In genomic region chr2:7777668-7778067, GRCh38 we compare ENCODE assay signal across 33 cellular contexts.
"Had no signal": no experiment of that assay in that cellular context is flagged by ENCODE, and none has a peak within 500 bp of the region (broad histone marks: within the 10 kb centered on the region; RNA-seq: fewer than 3 reads in every experiment).

No MANE protein-coding gene starts in this region.

- H3K27me3 ChIP-seq: adrenal gland, breast epithelium, cardiac muscle cell, colonic mucosa, dorsolateral prefrontal cortex, foreskin keratinocyte, gastrocnemius medialis, heart left ventricle had no signal

- H3K27ac Mint-ChIP-seq: activated CD4-positive, alpha-beta memory T cell treated with anti-CD3 and anti-CD28 coated beads for 36 hours; activated CD4-positive, alpha-beta T cell treated with anti-CD3 and anti-CD28 coated beads for 36 hours; activated CD4-positive, alpha-beta T cell treated with anti-CD3 and anti-CD28 coated beads, Interleukin-2, amount 10 ng/mL, durations not matched to agents 24 days and 14 days; activated CD8-positive, alpha-beta memory T cell treated with anti-CD3 and anti-CD28 coated beads, Interleukin-2, amount 10 ng/mL, durations not matched to agents 7 days and 5 days; activated CD8-positive, alpha-beta T cell treated with anti-CD3 and anti-CD28 coated beads, Interleukin-2, amount 10 ng/mL, durations not matched to agents 7 days and 5 days; activated naive CD4-positive, alpha-beta T cell treated with anti-CD3 and anti-CD28 coated beads for 36 hours; activated naive CD4-positive, alpha-beta T cell treated with anti-CD3 and anti-CD28 coated beads, Interleukin-2, amount 50 U/mL, for 24 hours; activated naive CD8-positive, alpha-beta T cell treated with anti-CD3 and anti-CD28 coated beads for 36 hours; activated naive CD8-positive, alpha-beta T cell treated with anti-CD3 and anti-CD28 coated beads, Interleukin-2, amount 50 U/mL, for 24 hours; activated T-cell treated with anti-CD3 and anti-CD28 coated beads, Interleukin-2, amount 50 U/mL, for 24 hours; brain; endodermal cell had no signal

- H3K27me3 Mint-ChIP-seq: activated CD4-positive, alpha-beta T cell treated with anti-CD3 and anti-CD28 coated beads for 36 hours; activated CD4-positive, alpha-beta T cell treated with anti-CD3 and anti-CD28 coated beads, Interleukin-2, amount 10 ng/mL, durations not matched to agents 24 days and 14 days; activated CD8-positive, alpha-beta memory T cell treated with anti-CD3 and anti-CD28 coated beads, Interleukin-2, amount 10 ng/mL, durations not matched to agents 7 days and 5 days; activated naive CD4-positive, alpha-beta T cell treated with anti-CD3 and anti-CD28 coated beads, Interleukin-2, amount 50 U/mL, for 24 hours; activated naive CD8-positive, alpha-beta T cell treated with anti-CD3 and anti-CD28 coated beads for 36 hours; activated naive CD8-positive, alpha-beta T cell treated with anti-CD3 and anti-CD28 coated beads, Interleukin-2, amount 50 U/mL, for 24 hours; activated T-cell treated with anti-CD3 and anti-CD28 coated beads, Interleukin-2, amount 50 U/mL, for 24 hours; brain had no signal

- H3K27ac ChIP-seq: adrenal gland, breast epithelium, cardiac muscle cell, colonic mucosa, dorsolateral prefrontal cortex, foreskin keratinocyte, gastrocnemius medialis, heart left ventricle had no signal

- H3K36me3 ChIP-seq: adrenal gland, breast epithelium, cardiac muscle cell, colonic mucosa, gastrocnemius medialis, heart left ventricle had no signal

- H3K9me3 Mint-ChIP-seq: activated CD4-positive, alpha-beta memory T cell treated with anti-CD3 and anti-CD28 coated beads for 36 hours; activated naive CD4-positive, alpha-beta T cell treated with anti-CD3 and anti-CD28 coated beads for 36 hours; activated naive CD4-positive, alpha-beta T cell treated with anti-CD3 and anti-CD28 coated beads, Interleukin-2, amount 50 U/mL, for 24 hours; activated naive CD8-positive, alpha-beta T cell treated with anti-CD3 and anti-CD28 coated beads for 36 hours; endodermal cell had no signal

- H3K9me3 ChIP-seq: adrenal gland, breast epithelium, colonic mucosa, gastrocnemius medialis, heart left ventricle had no signal

- DNase-seq: activated CD4-positive, alpha-beta memory T cell treated with anti-CD3 and anti-CD28 coated beads for 36 hours; activated CD4-positive, alpha-beta T cell treated with anti-CD3 and anti-CD28 coated beads for 36 hours; activated CD4-positive, alpha-beta T cell treated with anti-CD3 and anti-CD28 coated beads, Interleukin-2, amount 10 ng/mL, durations not matched to agents 24 days and 14 days; activated CD4-positive, CD25-positive, alpha-beta regulatory T cell; activated CD4-positive, CD25-positive, alpha-beta regulatory T cell treated with anti-CD3 and anti-CD28 coated beads, Interleukin-2, amount 50 U/mL, for 72 hours; activated CD8-positive, alpha-beta memory T cell treated with anti-CD3 and anti-CD28 coated beads, Interleukin-2, amount 10 ng/mL, durations not matched to agents 7 days and 5 days; activated CD8-positive, alpha-beta memory T cell treated with anti-CD3 and anti-CD28 coated beads, Interleukin-2, amount 50 U/mL, for 4 hours; activated CD8-positive, alpha-beta T cell treated with anti-CD3 and anti-CD28 coated beads, Interleukin-2, amount 10 ng/mL, durations not matched to agents 7 days and 5 days; activated effector memory CD4-positive, alpha-beta T cell treated with anti-CD3 and anti-CD28 coated beads, Interleukin-2, amount 50 U/mL, for 16 hours; activated naive CD4-positive, alpha-beta T cell treated with anti-CD3 and anti-CD28 coated beads for 36 hours; activated naive CD8-positive, alpha-beta T cell treated with anti-CD3 and anti-CD28 coated beads for 36 hours; activated naive CD8-positive, alpha-beta T cell treated with anti-CD3 and anti-CD28 coated beads, Interleukin-2, amount 50 U/mL, for 24 hours; activated T-cell treated with anti-CD3 and anti-CD28 coated beads, Interleukin-2, amount 50 U/mL, for 24 hours; activated T-cell treated with anti-CD3 and anti-CD28 coated beads, Interleukin-2, amount 50 U/mL, for 72 hours; adrenal gland; amygdala; aorta; central memory CD4-positive, alpha-beta T cell; cerebellar nuclear complex; colonic mucosa; dorsolateral prefrontal cortex; effector memory CD4-positive, alpha-beta T cell; endodermal cell; foreskin keratinocyte; gastrocnemius medialis; glutamatergic neuron; heart left ventricle; T1000 had no signal

- H3K4me1 ChIP-seq: adrenal gland, colonic mucosa, gastrocnemius medialis had no signal

- H3K4me3 Mint-ChIP-seq: activated CD4-positive, alpha-beta memory T cell treated with anti-CD3 and anti-CD28 coated beads for 36 hours; activated CD4-positive, alpha-beta T cell treated with anti-CD3 and anti-CD28 coated beads for 36 hours; activated CD4-positive, alpha-beta T cell treated with anti-CD3 and anti-CD28 coated beads, Interleukin-2, amount 10 ng/mL, durations not matched to agents 24 days and 14 days; activated CD8-positive, alpha-beta memory T cell treated with anti-CD3 and anti-CD28 coated beads, Interleukin-2, amount 10 ng/mL, durations not matched to agents 7 days and 5 days; activated CD8-positive, alpha-beta T cell treated with anti-CD3 and anti-CD28 coated beads, Interleukin-2, amount 10 ng/mL, durations not matched to agents 7 days and 5 days; activated naive CD4-positive, alpha-beta T cell treated with anti-CD3 and anti-CD28 coated beads for 36 hours; activated naive CD4-positive, alpha-beta T cell treated with anti-CD3 and anti-CD28 coated beads, Interleukin-2, amount 50 U/mL, for 24 hours; activated naive CD8-positive, alpha-beta T cell treated with anti-CD3 and anti-CD28 coated beads for 36 hours; activated naive CD8-positive, alpha-beta T cell treated with anti-CD3 and anti-CD28 coated beads, Interleukin-2, amount 50 U/mL, for 24 hours; activated T-cell treated with anti-CD3 and anti-CD28 coated beads, Interleukin-2, amount 50 U/mL, for 24 hours; brain; endodermal cell had no signal

- H3K36me3 Mint-ChIP-seq: activated CD4-positive, alpha-beta memory T cell treated with anti-CD3 and anti-CD28 coated beads for 36 hours; activated naive CD4-positive, alpha-beta T cell treated with anti-CD3 and anti-CD28 coated beads, Interleukin-2, amount 50 U/mL, for 24 hours; activated naive CD8-positive, alpha-beta T cell treated with anti-CD3 and anti-CD28 coated beads for 36 hours; brain had no signal

- H3K4me3 ChIP-seq: adrenal gland, breast epithelium, cardiac muscle cell, colonic mucosa, dorsolateral prefrontal cortex, gastrocnemius medialis, heart left ventricle had no signal

- ATAC-seq: activated CD4-positive, alpha-beta T cell treated with anti-CD3 and anti-CD28 coated beads for 36 hours; activated CD8-positive, alpha-beta memory T cell treated with anti-CD3 and anti-CD28 coated beads, Interleukin-2, amount 10 ng/mL, durations not matched to agents 7 days and 5 days; activated CD8-positive, alpha-beta T cell treated with anti-CD3 and anti-CD28 coated beads, Interleukin-2, amount 10 ng/mL, durations not matched to agents 7 days and 5 days; activated naive CD8-positive, alpha-beta T cell treated with anti-CD3 and anti-CD28 coated beads, Interleukin-2, amount 50 U/mL, for 24 hours; activated T-cell treated with anti-CD3 and anti-CD28 coated beads, Interleukin-2, amount 50 U/mL, for 72 hours; esophagus mucosa; foreskin keratinocyte; gastrocnemius medialis; heart left ventricle had no signal
